In the genomic region with DNA sequence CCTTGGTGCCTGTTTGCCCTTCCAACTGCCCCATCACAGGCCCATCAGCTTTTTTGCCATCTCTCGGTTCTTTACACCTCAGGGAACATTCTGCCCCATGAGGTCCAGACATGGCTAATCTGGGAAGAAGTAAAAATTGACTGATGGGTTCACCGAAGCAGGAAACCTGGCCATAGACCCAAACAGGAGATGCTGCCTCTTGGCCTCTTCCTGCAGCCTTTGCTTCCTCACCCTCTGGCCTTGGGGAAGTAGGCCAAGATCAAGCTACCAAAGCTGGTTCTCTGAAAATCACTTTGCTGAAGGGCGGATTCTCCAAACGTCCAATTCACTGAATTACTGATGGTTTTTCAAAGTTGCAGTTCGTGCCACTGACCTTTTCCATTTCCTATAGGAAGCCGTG, we compare ENCODE assay signal across 15 cellular contexts. TPM values are rescaled to one million over a fixed set of nuclear protein-coding genes. Genes with fewer than 3 reads are reported as not detected.
DNase-seq lines count a peak whose midpoint lies in the region; ATAC-seq and TF ChIP-seq lines count a peak whose summit lies in the region.
"Had no signal": no experiment of that assay in that cellular context is flagged by ENCODE, and none has a peak within 500 bp of the region (broad histone marks: within the 10 kb centered on the region; RNA-seq: fewer than 3 reads in every experiment).

No MANE protein-coding gene starts in this region.

- peak overlapping the region; percentile 75 for H3K4me3 Mint-ChIP-seq in activated naive CD4-positive, alpha-beta T cell treated with anti-CD3 and anti-CD28 coated beads for 36 hours
- H3K4me3 Mint-ChIP-seq in activated naive CD8-positive, alpha-beta T cell treated with anti-CD3 and anti-CD28 coated beads, Interleukin-2, amount 50 U/mL, for 24 hours = peak overlapping the region; percentile 65
- H3K4me3 Mint-ChIP-seq in stimulated activated naive CD8-positive, alpha-beta T cell treated with anti-CD3 and anti-CD28 coated beads, Interleukin-15, amount 100 ng/mL, for 72 hours = peak overlapping the region; percentile 82 to 91
- no peak overlapping the region for H3K4me3 Mint-ChIP-seq in mesothelial cell of epicardium

- intact Hi-C loops in activated naive CD4-positive, alpha-beta T cell treated with anti-CD3 and anti-CD28 coated beads for 36 hours (cut with micrococcal nuclease) = loop anchor here (2.0 kb wide), 1 partner anchor 67 kb away; no protein-coding TSS in a partner anchor

- H3K27ac Mint-ChIP-seq in activated naive CD4-positive, alpha-beta T cell treated with anti-CD3 and anti-CD28 coated beads for 36 hours = peak overlapping the region; percentile 91
- peak overlapping the region; percentile 94 for H3K27ac Mint-ChIP-seq in activated naive CD8-positive, alpha-beta T cell treated with anti-CD3 and anti-CD28 coated beads, Interleukin-2, amount 50 U/mL, for 24 hours
- peak overlapping the region; percentile 98 to 99 for H3K27ac Mint-ChIP-seq in stimulated activated naive CD8-positive, alpha-beta T cell treated with anti-CD3 and anti-CD28 coated beads, Interleukin-15, amount 100 ng/mL, for 72 hours
- H3K27ac Mint-ChIP-seq in mesothelial cell of epicardium = no peak overlapping the region

- ATAC-seq in activated naive CD8-positive, alpha-beta T cell treated with anti-CD3 and anti-CD28 coated beads, Interleukin-2, amount 50 U/mL, for 24 hours = no peak
- ATAC-seq in stimulated activated naive CD8-positive, alpha-beta T cell treated with anti-CD3 and anti-CD28 coated beads, Interleukin-15, amount 100 ng/mL, for 72 hours = no peak
- ATAC-seq in HG03469 (IDR thresholded peaks at IDR 0.05; ENCODE audit: unreplicated experiment) = no peak

- H3K27me3 Mint-ChIP-seq in activated naive CD4-positive, alpha-beta T cell treated with anti-CD3 and anti-CD28 coated beads for 36 hours (ENCODE audit: low read depth) = no peaks in the 10 kb centered on the region
- no peaks in the 10 kb centered on the region for H3K27me3 Mint-ChIP-seq in activated naive CD8-positive, alpha-beta T cell treated with anti-CD3 and anti-CD28 coated beads, Interleukin-2, amount 50 U/mL, for 24 hours
- no peaks in the 10 kb centered on the region for H3K27me3 Mint-ChIP-seq in stimulated activated naive CD8-positive, alpha-beta T cell treated with anti-CD3 and anti-CD28 coated beads, Interleukin-15, amount 100 ng/mL, for 72 hours
- H3K27me3 Mint-ChIP-seq in mesothelial cell of epicardium (ENCODE audit: low read depth) = no peaks in the 10 kb centered on the region

- DNase-seq in activated naive CD4-positive, alpha-beta T cell treated with anti-CD3 and anti-CD28 coated beads for 36 hours = no peak
- DNase-seq in activated naive CD4-positive, alpha-beta T cell (lab: John Stamatoyannopoulos, UW) = no peak
- DNase-seq in SKM-1 (lab: John Stamatoyannopoulos, UW; ENCODE audit: unreplicated experiment) = peak; percentile 42
- no peak for DNase-seq in activated naive CD8-positive, alpha-beta T cell treated with anti-CD3 and anti-CD28 coated beads, Interleukin-2, amount 50 U/mL, for 24 hours
- DNase-seq in stimulated activated naive CD8-positive, alpha-beta T cell treated with anti-CD3 and anti-CD28 coated beads, Interleukin-15, amount 100 ng/mL, for 72 hours = no peak
- DNase-seq in mesothelial cell of epicardium (ENCODE audit: low spot score in 2 of 2, unreplicated experiment in 2 of 2) = no peak
- DNase-seq in T1000 (lab: John Stamatoyannopoulos, UW) = no peak
- DNase-seq: DMS 273 treated with DMSO at 0.1 percent for 48 hours; NCI-H1092 treated with DMSO at 0.1 percent for 48 hours; NCI-H2227 treated with DMSO at 0.1 percent for 48 hours; NK-92 treated with Interleukin-12 subunit alpha and Interleukin-12 subunit beta, amount 100 ng/mL, for 24 hours; pancreas; Right ventricle myocardium superior had no signal

- H3K4me1 Mint-ChIP-seq in activated naive CD4-positive, alpha-beta T cell treated with anti-CD3 and anti-CD28 coated beads for 36 hours (ENCODE audit: low read depth) = peaks cover 74% of the 10 kb centered on the region
- H3K4me1 Mint-ChIP-seq in activated naive CD8-positive, alpha-beta T cell treated with anti-CD3 and anti-CD28 coated beads, Interleukin-2, amount 50 U/mL, for 24 hours = peaks cover 68% of the 10 kb centered on the region
- peaks cover 73% of the 10 kb centered on the region for H3K4me1 Mint-ChIP-seq in stimulated activated naive CD8-positive, alpha-beta T cell treated with anti-CD3 and anti-CD28 coated beads, Interleukin-15, amount 100 ng/mL, for 72 hours
- no peaks in the 10 kb centered on the region for H3K4me1 Mint-ChIP-seq in mesothelial cell of epicardium

- CTCF ChIA-PET in activated naive CD4-positive, alpha-beta T cell treated with anti-CD3 and anti-CD28 coated beads for 36 hours (lab: Charles Lee) = interaction anchor here (0.6 to 1.4 kb wide), 3 partner anchors 50 to 55 kb away, joined by 3 read pairs; no protein-coding TSS in a partner anchor

- peaks cover 8% of the 10 kb centered on the region for H3K36me3 Mint-ChIP-seq in activated naive CD4-positive, alpha-beta T cell treated with anti-CD3 and anti-CD28 coated beads for 36 hours (ENCODE audit: low read depth)
- peaks cover 11% of the 10 kb centered on the region for H3K36me3 Mint-ChIP-seq in activated naive CD8-positive, alpha-beta T cell treated with anti-CD3 and anti-CD28 coated beads, Interleukin-2, amount 50 U/mL, for 24 hours (ENCODE audit: low read depth)
- H3K36me3 Mint-ChIP-seq in mesothelial cell of epicardium = no peaks in the 10 kb centered on the region
- H3K36me3 Mint-ChIP-seq: IgD-negative memory B cell had no signal

- no peak for TF ChIP-seq CTCF in mesothelial cell of epicardium (IDR thresholded peaks at IDR 0.05; ENCODE audit: unreplicated experiment)

- H3K9me3 Mint-ChIP-seq in activated naive CD4-positive, alpha-beta T cell treated with anti-CD3 and anti-CD28 coated beads for 36 hours = no peaks in the 10 kb centered on the region
- no peaks in the 10 kb centered on the region for H3K9me3 Mint-ChIP-seq in activated naive CD8-positive, alpha-beta T cell treated with anti-CD3 and anti-CD28 coated beads, Interleukin-2, amount 50 U/mL, for 24 hours
- H3K9me3 Mint-ChIP-seq in stimulated activated naive CD8-positive, alpha-beta T cell treated with anti-CD3 and anti-CD28 coated beads, Interleukin-15, amount 100 ng/mL, for 72 hours = no peaks in the 10 kb centered on the region
- no peaks in the 10 kb centered on the region for H3K9me3 Mint-ChIP-seq in mesothelial cell of epicardium
- H3K9me3 Mint-ChIP-seq: IgD-negative memory B cell had no signal

RNA-seq across cellular contexts. Expression of gene ARSG, which starts 56.1 kb away (rescaled TPM):
- 10 to 100 TPM in 1 of 2 experiments, 1 to 10 TPM in 1; 9.0 to 10.5 TPM for total RNA-seq in activated naive CD4-positive, alpha-beta T cell treated with anti-CD3 and anti-CD28 coated beads for 36 hours
- total RNA-seq in mesothelial cell of epicardium = 7.8 to 11.4 TPM (median 9.0 TPM) in 3 replicates

RNA-seq across cellular contexts. Expression of gene SLC16A6, which starts 56.5 kb away (rescaled TPM):
- total RNA-seq in activated naive CD4-positive, alpha-beta T cell treated with anti-CD3 and anti-CD28 coated beads for 36 hours = 1 to 10 TPM in 1 of 2 experiments, under 1 TPM in 1; 0.96 to 1.1 TPM
- 0.89 to 1.3 TPM (median 0.90 TPM) in 3 replicates for total RNA-seq in mesothelial cell of epicardium
